11 cellular contexts compared by ENCODE assay signal in the genomic region with DNA sequence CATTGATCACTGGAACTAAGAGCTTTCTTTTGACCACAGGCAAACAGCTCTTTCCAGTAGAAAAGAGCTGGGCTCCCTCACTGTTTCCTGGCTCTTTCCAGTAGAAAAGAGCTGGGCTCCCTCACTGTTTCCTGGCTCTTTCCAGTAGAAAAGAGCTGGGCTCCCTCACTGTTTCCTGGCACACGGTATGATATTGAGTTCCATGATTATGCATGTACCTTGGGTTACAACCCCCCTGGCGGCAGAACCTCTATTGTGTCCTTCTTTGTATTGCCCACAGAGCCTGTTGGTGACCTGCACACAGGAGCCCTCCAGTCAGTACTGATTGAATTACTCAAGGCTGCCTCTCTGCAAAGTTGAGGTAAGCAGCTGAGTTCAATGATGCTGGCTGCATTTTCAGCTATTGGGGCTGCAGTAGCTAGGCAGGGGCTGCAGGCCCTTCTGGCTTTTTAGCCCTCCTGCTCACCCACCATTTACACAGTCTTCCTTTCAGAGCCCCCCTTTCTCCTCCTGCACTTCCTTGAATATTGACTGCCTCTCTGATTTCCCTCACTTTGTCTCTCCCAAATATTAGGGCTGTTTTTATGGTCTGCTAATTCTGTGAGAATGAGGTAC. TPM values are rescaled to one million over a fixed set of nuclear protein-coding genes. Genes with fewer than 3 reads are reported as not detected.
A peak's percentile ranks its signal among the peaks of the same experiment; 100 is the strongest.
DNase-seq lines count a peak whose midpoint lies in the region; ATAC-seq and TF ChIP-seq lines count a peak whose summit lies in the region.
"Had no signal": no experiment of that assay in that cellular context is flagged by ENCODE, and none has a peak within 500 bp of the region (broad histone marks: within the 10 kb centered on the region; RNA-seq: fewer than 3 reads in every experiment).

No MANE protein-coding gene starts in this region.

- peaks cover 35% of the 10 kb centered on the region for H3K4me1 Mint-ChIP-seq in brain

- H3K27ac ChIP-seq in mucosa of rectum (ENCODE audit: low read depth in 2 of 2, low read length in 2 of 2), result peak overlapping the region; percentile 32 to 75

- ATAC-seq in GM19463 (IDR thresholded peaks at IDR 0.05; ENCODE audit: unreplicated experiment) (no peak), HG03520 (IDR thresholded peaks at IDR 0.05; ENCODE audit: unreplicated experiment) (no peak)

- peaks cover 2% of the 10 kb centered on the region for H3K27me3 Mint-ChIP-seq in brain
- H3K27me3 Mint-ChIP-seq: CD4-positive, alpha-beta T cell had no signal

- H3K27me3 ChIP-seq in mucosa of rectum (ENCODE audit: control insufficient read depth in 2 of 2, insufficient read depth in 2 of 2, low read length in 2 of 2), result no peaks in the 10 kb centered on the region

- no peak overlapping the region for H3K4me3 ChIP-seq in mucosa of rectum (ENCODE audit: low read length in 2 of 2)

- peak overlapping the region in 3 of 5 experiments; percentile 10 to 56 (median 52) for H3K4me3 Mint-ChIP-seq in brain
- H3K4me3 Mint-ChIP-seq: CD4-positive, alpha-beta T cell had no signal

- TF ChIP-seq CTCF in GM12872 (IDR thresholded peaks at IDR 0.05; ENCODE audit: insufficient read depth, low read depth, low read length) (0 out of 3 replicates have a peak, but pooled peaks have one; percentile 2), brain (conservative IDR thresholded peaks at IDR 0.05) (no peak)

- H3K9me3 Mint-ChIP-seq in brain, result peaks cover 0 to 2% (median 0%) of the 10 kb centered on the region in 5 experiments
- H3K9me3 Mint-ChIP-seq: CD4-positive, alpha-beta T cell had no signal

- no peak overlapping the region for H3K9ac ChIP-seq in mucosa of rectum (ENCODE audit: low read depth in 1 of 2, low read length in 2 of 2)

- H3K9me3 ChIP-seq in mucosa of rectum (ENCODE audit: control insufficient read depth in 2 of 2, low read length in 2 of 2), result no peaks in the 10 kb centered on the region

- no peaks in the 10 kb centered on the region for H3K36me3 ChIP-seq in mucosa of rectum (ENCODE audit: control insufficient read depth in 2 of 2, insufficient read depth in 2 of 2, low read length in 2 of 2)

- H3K36me3 Mint-ChIP-seq in brain, result no peaks in the 10 kb centered on the region

- DNase-seq in NCI-H446 treated with DMSO at 0.1 percent for 48 hours (lab: John Stamatoyannopoulos, UW) (peak; percentile 59), SKM-1 treated with dmso at 0.1 percent for 144 hours (lab: John Stamatoyannopoulos, UW; ENCODE audit: unreplicated experiment) (no peak)
- no peak for DNase-seq in activated naive CD4-positive, alpha-beta T cell (lab: John Stamatoyannopoulos, UW)
- DNase-seq: aorta; CD4-positive, alpha-beta T cell; retina had no signal

- peak overlapping the region; percentile 41 to 86 (median 81) for H3K27ac Mint-ChIP-seq in brain
- H3K27ac Mint-ChIP-seq: CD4-positive, alpha-beta T cell had no signal

- peaks cover 19 to 44% of the 10 kb centered on the region in 2 donors for H3K4me1 ChIP-seq in mucosa of rectum (ENCODE audit: control insufficient read depth in 2 of 2, insufficient read depth in 2 of 2, low read length in 2 of 2)

RNA-seq across cellular contexts. Expression of a gene that starts 10.2 kb away (rescaled TPM):
- polyA plus RNA-seq in brain (ENCODE audit: insufficient read depth, low read depth, low replicate concordance), result 1.6 TPM

RNA-seq across cellular contexts. Expression of a gene that starts 15.2 kb away (rescaled TPM):
- polyA plus RNA-seq in brain (ENCODE audit: insufficient read depth, low read depth, low replicate concordance), result 252 TPM

RNA-seq across cellular contexts. Expression of a gene that starts 46.4 kb away (rescaled TPM):
- 4.3 TPM for polyA plus RNA-seq in brain (ENCODE audit: insufficient read depth, low read depth, low replicate concordance)

RNA-seq across cellular contexts. Expression of a gene that starts 56.2 kb away (rescaled TPM):
- polyA plus RNA-seq in brain (ENCODE audit: insufficient read depth, low read depth, low replicate concordance), result not detected
